Comparison of ENCODE assay signal across 2 cellular contexts in the genomic region with DNA sequence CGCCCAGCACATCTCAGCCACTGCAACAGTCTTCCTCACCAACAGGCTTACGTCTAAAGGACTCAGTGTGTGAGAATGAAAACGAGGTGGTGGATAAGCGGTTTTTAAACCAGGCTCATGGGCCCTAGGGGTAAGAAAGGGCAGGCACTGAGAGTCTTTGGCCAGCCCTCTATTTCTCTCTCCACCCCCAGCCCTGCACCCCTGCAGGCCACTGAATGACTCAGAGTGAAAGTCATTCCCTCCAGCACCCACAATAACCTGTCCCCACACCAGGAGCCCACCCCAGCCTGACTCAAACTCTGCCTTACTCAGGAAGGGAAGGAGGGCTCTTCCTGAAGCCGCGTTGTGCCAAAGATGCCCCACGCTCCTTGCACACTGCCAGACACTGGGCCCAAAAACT.
TF ChIP-seq lines count a peak whose summit lies in the region.

No MANE protein-coding gene starts in this region.

TF ChIP-seq in GM23338, 12 proteins besides CTCF, POLR2A, EP300 and RAD21 (continues in another document):
- TF ChIP-seq ZNF331 (CRISPR knock-in tag; IDR thresholded peaks at IDR 0.05; ENCODE audit: low read depth) (no peak), NANOG (IDR thresholded peaks at IDR 0.05; ENCODE audit: borderline replicate concordance) (no peak), ZNF114 (CRISPR knock-in tag; IDR thresholded peaks at IDR 0.05) (no peak), EZH2phosphoT487 (IDR thresholded peaks at IDR 0.05; ENCODE audit: unreplicated experiment) (no peak), STAT1 (IDR thresholded peaks at IDR 0.05; ENCODE audit: unreplicated experiment) (no peak), EZH2 (IDR thresholded peaks at IDR 0.05; ENCODE audit: low read depth, unreplicated experiment) (no peak), CREB1 (CRISPR knock-in tag; IDR thresholded peaks at IDR 0.05; ENCODE audit: low read depth) (no peak)
- TF ChIP-seq, protein P1, sequence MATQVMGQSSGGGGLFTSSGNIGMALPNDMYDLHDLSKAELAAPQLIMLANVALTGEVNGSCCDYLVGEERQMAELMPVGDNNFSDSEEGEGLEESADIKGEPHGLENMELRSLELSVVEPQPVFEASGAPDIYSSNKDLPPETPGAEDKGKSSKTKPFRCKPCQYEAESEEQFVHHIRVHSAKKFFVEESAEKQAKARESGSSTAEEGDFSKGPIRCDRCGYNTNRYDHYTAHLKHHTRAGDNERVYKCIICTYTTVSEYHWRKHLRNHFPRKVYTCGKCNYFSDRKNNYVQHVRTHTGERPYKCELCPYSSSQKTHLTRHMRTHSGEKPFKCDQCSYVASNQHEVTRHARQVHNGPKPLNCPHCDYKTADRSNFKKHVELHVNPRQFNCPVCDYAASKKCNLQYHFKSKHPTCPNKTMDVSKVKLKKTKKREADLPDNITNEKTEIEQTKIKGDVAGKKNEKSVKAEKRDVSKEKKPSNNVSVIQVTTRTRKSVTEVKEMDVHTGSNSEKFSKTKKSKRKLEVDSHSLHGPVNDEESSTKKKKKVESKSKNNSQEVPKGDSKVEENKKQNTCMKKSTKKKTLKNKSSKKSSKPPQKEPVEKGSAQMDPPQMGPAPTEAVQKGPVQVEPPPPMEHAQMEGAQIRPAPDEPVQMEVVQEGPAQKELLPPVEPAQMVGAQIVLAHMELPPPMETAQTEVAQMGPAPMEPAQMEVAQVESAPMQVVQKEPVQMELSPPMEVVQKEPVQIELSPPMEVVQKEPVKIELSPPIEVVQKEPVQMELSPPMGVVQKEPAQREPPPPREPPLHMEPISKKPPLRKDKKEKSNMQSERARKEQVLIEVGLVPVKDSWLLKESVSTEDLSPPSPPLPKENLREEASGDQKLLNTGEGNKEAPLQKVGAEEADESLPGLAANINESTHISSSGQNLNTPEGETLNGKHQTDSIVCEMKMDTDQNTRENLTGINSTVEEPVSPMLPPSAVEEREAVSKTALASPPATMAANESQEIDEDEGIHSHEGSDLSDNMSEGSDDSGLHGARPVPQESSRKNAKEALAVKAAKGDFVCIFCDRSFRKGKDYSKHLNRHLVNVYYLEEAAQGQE (IDR thresholded peaks at IDR 0.05; ENCODE audit: unreplicated experiment) = no peak
- TF ChIP-seq, protein P2, sequence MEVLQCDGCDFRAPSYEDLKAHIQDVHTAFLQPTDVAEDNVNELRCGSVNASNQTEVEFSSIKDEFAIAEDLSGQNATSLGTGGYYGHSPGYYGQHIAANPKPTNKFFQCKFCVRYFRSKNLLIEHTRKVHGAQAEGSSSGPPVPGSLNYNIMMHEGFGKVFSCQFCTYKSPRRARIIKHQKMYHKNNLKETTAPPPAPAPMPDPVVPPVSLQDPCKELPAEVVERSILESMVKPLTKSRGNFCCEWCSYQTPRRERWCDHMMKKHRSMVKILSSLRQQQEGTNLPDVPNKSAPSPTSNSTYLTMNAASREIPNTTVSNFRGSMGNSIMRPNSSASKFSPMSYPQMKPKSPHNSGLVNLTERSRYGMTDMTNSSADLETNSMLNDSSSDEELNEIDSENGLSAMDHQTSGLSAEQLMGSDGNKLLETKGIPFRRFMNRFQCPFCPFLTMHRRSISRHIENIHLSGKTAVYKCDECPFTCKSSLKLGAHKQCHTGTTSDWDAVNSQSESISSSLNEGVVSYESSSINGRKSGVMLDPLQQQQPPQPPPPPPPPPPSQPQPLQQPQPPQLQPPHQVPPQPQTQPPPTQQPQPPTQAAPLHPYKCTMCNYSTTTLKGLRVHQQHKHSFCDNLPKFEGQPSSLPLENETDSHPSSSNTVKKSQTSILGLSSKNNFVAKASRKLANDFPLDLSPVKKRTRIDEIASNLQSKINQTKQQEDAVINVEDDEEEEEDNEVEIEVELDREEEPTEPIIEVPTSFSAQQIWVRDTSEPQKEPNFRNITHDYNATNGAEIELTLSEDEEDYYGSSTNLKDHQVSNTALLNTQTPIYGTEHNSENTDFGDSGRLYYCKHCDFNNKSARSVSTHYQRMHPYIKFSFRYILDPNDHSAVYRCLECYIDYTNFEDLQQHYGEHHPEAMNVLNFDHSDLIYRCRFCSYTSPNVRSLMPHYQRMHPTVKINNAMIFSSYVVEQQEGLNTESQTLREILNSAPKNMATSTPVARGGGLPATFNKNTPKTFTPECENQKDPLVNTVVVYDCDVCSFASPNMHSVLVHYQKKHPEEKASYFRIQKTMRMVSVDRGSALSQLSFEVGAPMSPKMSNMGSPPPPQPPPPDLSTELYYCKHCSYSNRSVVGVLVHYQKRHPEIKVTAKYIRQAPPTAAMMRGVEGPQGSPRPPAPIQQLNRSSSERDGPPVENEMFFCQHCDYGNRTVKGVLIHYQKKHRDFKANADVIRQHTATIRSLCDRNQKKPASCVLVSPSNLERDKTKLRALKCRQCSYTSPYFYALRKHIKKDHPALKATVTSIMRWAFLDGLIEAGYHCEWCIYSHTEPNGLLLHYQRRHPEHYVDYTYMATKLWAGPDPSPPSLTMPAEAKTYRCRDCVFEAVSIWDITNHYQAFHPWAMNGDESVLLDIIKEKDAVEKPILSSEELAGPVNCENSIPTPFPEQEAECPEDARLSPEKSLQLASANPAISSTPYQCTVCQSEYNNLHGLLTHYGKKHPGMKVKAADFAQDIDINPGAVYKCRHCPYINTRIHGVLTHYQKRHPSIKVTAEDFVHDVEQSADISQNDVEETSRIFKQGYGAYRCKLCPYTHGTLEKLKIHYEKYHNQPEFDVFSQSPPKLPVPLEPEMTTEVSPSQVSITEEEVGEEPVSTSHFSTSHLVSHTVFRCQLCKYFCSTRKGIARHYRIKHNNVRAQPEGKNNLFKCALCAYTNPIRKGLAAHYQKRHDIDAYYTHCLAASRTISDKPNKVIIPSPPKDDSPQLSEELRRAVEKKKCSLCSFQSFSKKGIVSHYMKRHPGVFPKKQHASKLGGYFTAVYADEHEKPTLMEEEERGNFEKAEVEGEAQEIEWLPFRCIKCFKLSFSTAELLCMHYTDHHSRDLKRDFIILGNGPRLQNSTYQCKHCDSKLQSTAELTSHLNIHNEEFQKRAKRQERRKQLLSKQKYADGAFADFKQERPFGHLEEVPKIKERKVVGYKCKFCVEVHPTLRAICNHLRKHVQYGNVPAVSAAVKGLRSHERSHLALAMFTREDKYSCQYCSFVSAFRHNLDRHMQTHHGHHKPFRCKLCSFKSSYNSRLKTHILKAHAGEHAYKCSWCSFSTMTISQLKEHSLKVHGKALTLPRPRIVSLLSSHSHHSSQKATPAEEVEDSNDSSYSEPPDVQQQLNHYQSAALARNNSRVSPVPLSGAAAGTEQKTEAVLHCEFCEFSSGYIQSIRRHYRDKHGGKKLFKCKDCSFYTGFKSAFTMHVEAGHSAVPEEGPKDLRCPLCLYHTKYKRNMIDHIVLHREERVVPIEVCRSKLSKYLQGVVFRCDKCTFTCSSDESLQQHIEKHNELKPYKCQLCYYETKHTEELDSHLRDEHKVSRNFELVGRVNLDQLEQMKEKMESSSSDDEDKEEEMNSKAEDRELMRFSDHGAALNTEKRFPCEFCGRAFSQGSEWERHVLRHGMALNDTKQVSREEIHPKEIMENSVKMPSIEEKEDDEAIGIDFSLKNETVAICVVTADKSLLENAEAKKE (CRISPR knock-in tag; IDR thresholded peaks at IDR 0.05) = no peak
- TF ChIP-seq, protein P3, sequence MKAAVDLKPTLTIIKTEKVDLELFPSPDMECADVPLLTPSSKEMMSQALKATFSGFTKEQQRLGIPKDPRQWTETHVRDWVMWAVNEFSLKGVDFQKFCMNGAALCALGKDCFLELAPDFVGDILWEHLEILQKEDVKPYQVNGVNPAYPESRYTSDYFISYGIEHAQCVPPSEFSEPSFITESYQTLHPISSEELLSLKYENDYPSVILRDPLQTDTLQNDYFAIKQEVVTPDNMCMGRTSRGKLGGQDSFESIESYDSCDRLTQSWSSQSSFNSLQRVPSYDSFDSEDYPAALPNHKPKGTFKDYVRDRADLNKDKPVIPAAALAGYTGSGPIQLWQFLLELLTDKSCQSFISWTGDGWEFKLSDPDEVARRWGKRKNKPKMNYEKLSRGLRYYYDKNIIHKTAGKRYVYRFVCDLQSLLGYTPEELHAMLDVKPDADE (IDR thresholded peaks at IDR 0.05) = no peak

TF ChIP-seq in GM12878, 131 proteins besides CTCF, POLR2A, EP300 and RAD21:
- TF ChIP-seq EED (IDR thresholded peaks at IDR 0.05; ENCODE audit: low read depth) (peak; percentile 59), JUNB (IDR thresholded peaks at IDR 0.05) (peak; percentile 41; the same call in 1 of the 2 replicates), RUNX3 (IDR thresholded peaks at IDR 0.05; ENCODE audit: low read length) (0 out of 2 replicates have a peak, but pooled peaks have one; percentile 15)
- TF ChIP-seq, protein P4, sequence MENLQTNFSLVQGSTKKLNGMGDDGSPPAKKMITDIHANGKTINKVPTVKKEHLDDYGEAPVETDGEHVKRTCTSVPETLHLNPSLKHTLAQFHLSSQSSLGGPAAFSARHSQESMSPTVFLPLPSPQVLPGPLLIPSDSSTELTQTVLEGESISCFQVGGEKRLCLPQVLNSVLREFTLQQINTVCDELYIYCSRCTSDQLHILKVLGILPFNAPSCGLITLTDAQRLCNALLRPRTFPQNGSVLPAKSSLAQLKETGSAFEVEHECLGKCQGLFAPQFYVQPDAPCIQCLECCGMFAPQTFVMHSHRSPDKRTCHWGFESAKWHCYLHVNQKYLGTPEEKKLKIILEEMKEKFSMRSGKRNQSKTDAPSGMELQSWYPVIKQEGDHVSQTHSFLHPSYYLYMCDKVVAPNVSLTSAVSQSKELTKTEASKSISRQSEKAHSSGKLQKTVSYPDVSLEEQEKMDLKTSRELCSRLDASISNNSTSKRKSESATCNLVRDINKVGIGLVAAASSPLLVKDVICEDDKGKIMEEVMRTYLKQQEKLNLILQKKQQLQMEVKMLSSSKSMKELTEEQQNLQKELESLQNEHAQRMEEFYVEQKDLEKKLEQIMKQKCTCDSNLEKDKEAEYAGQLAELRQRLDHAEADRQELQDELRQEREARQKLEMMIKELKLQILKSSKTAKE (IDR thresholded peaks at IDR 0.05; ENCODE audit: low read depth, poor library complexity, severe bottlenecking) = no peak
